In the genomic region with DNA sequence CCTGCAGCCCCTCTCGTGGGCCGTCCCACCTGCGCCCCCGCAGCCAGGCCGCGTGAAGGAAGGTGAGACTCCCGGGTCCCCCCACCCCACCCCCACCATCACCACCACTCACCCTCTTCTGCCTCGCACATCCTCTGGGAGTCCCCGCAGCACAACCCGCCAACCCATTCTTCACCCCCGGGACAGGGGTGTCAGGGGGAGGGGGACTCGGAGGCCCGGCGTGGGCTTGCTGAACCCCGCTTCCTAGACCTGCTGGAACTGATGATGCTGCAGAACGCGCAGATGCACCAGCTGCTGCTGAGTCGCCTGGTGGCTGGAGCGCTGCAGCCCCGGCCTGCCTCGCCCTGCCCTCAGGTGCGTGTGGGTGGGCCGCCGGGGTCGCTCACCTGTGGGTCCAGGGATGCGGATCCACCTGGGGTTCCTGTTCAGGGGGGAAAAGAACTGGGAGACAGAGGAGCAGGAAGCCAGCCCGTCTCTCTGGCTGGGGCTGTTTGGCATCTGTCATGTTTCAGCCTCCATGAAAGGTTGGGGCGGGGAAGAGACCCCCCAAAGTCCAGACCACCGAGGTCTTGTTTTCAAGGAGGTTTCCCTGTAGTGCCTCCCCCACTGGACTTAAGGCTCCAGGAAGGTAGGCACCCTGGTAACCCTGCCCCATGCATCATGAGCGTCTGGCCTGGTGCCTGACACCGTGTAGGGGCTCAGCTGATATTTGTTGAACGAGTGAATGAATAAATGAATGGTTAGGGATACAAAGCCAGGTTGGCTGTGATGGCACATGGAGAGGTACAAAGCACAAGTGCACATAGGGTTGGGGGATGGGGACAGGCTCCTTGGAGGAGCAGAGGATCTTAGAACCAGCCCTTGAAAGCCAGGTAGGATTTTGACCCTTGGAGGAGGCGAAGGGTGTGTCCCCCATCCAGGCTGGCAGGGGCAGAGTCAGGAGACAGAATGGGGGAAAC, we compare ENCODE assay signal across 9 cellular contexts. TPM values are rescaled to one million over a fixed set of nuclear protein-coding genes. Genes with fewer than 3 reads are reported as not detected.
DNase-seq lines count a peak whose midpoint lies in the region; ATAC-seq and TF ChIP-seq lines count a peak whose summit lies in the region.
"Had no signal": no experiment of that assay in that cellular context is flagged by ENCODE, and none has a peak within 500 bp of the region (broad histone marks: within the 10 kb centered on the region; RNA-seq: fewer than 3 reads in every experiment).

No MANE protein-coding gene starts in this region.

- intact Hi-C loops in gastrocnemius medialis (cut with DNase I; ENCODE audit: low total_unique reads), result no loop called here

- in situ Hi-C loops in gastrocnemius medialis (cut with MboI; ENCODE audit: low sequenced_read_pairs in 4 of 4), result no loop called here

- DNase-seq in H7 (peak; percentile 82), foreskin fibroblast (no peak), gastrocnemius medialis (no peak), HPDE6-E6E7 (ENCODE audit: extremely low spot score) (no peak), NCI-H526 (lab: John Stamatoyannopoulos, UW) (no peak)

- H3K27ac ChIP-seq in gastrocnemius medialis, result peak overlapping the region in 2 of 4 donors; percentile 65 to 66

- H3K4me1 ChIP-seq in gastrocnemius medialis, result peaks cover 15 to 16% of the 10 kb centered on the region in 2 donors

- H3K9me3 ChIP-seq in gastrocnemius medialis, result no peaks in the 10 kb centered on the region

- ATAC-seq in gastrocnemius medialis, result no peak
- ATAC-seq in GM18519 (IDR thresholded peaks at IDR 0.05; ENCODE audit: low FRiP score, unreplicated experiment), result no peak
- no peak for ATAC-seq in GM21717 (IDR thresholded peaks at IDR 0.05; ENCODE audit: unreplicated experiment)

- H3K36me3 ChIP-seq in H7 (replicated peaks; ENCODE audit: control insufficient read depth, insufficient read depth, low read length) (no peaks in the 10 kb centered on the region), gastrocnemius medialis (no peaks in the 10 kb centered on the region)

- no peak for TF ChIP-seq POLR2A in gastrocnemius medialis (IDR thresholded peaks at IDR 0.05)

- peak overlapping the region; percentile 71 for H3K4me3 ChIP-seq in H7 (ENCODE audit: insufficient read depth, low read depth, low read length)
- peak overlapping the region; percentile 56 for H3K4me3 ChIP-seq in WI38 (ENCODE audit: low read depth, low read length)
- H3K4me3 ChIP-seq in foreskin fibroblast (ENCODE audit: low read depth in 1 of 2, low read length in 2 of 2), result peak overlapping the region; percentile 54 to 64
- peak overlapping the region; percentile 51 to 64 (median 58) for H3K4me3 ChIP-seq in gastrocnemius medialis

- TF ChIP-seq CTCF in WI38 (IDR thresholded peaks at IDR 0.05; ENCODE audit: low read depth, low read length) (no peak), foreskin fibroblast (IDR thresholded peaks at IDR 0.05; ENCODE audit: low read depth, low read length) (no peak), gastrocnemius medialis (IDR thresholded peaks at IDR 0.05 in 4 of 5, conservative IDR thresholded peaks at IDR 0.05 in 1 of 5) (no peak)

- H3K27me3 ChIP-seq in H7 (ENCODE audit: control insufficient read depth, insufficient read depth, low read length) (peaks cover 17% of the 10 kb centered on the region), gastrocnemius medialis (peaks cover 12 to 23% (median 23%) of the 10 kb centered on the region in 3 donors)

RNA-seq across cellular contexts. Expression of gene PRR29, which starts 0.8 kb away (rescaled TPM):
- 0.52 and 0.63 TPM in 2 replicates for total RNA-seq in H7 (2014; rRNA removed; shearing (Covaris generic))
- under 1 TPM in 1 of 4 donors, not detected in 3; 0.13 TPM for total RNA-seq in gastrocnemius medialis

RNA-seq across cellular contexts. Expression of gene ICAM2, which starts 21.4 kb away (rescaled TPM):
- total RNA-seq in H7 (2014; rRNA removed; shearing (Covaris generic)), result 0.11 and 0.59 TPM in 2 replicates
- total RNA-seq in gastrocnemius medialis, result 10 to 100 TPM; 39.7 to 82.4 (median 56.3) TPM

RNA-seq across cellular contexts. Expression of gene SCN4A, which starts 26.3 kb away (rescaled TPM):
- 4.8 and 6.8 TPM in 2 replicates for total RNA-seq in H7 (2014; rRNA removed; shearing (Covaris generic))
- 100 to 1,000 TPM in 1 of 4 donors, 10 to 100 TPM in 3; 45.3 to 107 (median 69.1) TPM for total RNA-seq in gastrocnemius medialis
- total RNA-seq: HT1080 had no signal

Comparison
In these comparisons a context has a peak if more than half of its experiments do, and no peak if none do; other contexts are left out.
1. RNA of gene ICAM2, which starts 21.4 kb away (total RNA-seq): 39.7 to 82.4 TPM in gastrocnemius medialis; 0.11 to 0.59 TPM in H7; every median in the first group is over 10 times any median in the second.
2. Peak in every context shown above with its lines, with median percentiles within 50 percentile points of each other: H3K4me3 ChIP-seq.